Comparison of ENCODE assay signal across 28 cellular contexts in the genomic region with DNA sequence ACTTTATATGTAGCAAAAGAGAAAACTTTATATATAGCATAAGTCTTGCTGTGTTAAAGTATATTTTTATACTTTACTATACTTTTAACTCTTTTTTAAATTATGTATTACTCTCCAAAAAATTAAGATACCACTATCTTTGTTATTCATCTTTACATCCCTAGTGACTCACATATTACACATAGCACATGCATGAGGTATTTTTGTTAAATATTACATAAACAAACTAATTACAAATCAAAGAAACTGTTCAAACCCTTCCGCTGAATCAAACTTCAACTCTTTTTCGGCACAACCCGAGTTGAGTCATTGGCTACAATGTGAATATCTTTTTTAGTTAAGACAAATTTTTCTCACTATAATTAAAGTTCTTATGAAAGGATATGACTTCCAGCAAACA. TPM values are rescaled to one million over a fixed set of nuclear protein-coding genes. Genes with fewer than 3 reads are reported as not detected.
DNase-seq lines count a peak whose midpoint lies in the region; ATAC-seq and TF ChIP-seq lines count a peak whose summit lies in the region.
"Had no signal": no experiment of that assay in that cellular context is flagged by ENCODE, and none has a peak within 500 bp of the region (broad histone marks: within the 10 kb centered on the region; RNA-seq: fewer than 3 reads in every experiment).

No MANE protein-coding gene starts in this region.

- H3K9me3 Mint-ChIP-seq in glutamatergic neuron (ENCODE audit: unreplicated experiment) = no peaks in the 10 kb centered on the region
- H3K9me3 Mint-ChIP-seq: CD8-positive, alpha-beta memory T cell; natural killer cell had no signal

- H4K20me1 ChIP-seq in osteoblast (ENCODE audit: insufficient read depth, low read length) = no peaks in the 10 kb centered on the region

- TF ChIP-seq CTCF in epithelial cell of esophagus (IDR thresholded peaks at IDR 0.05; ENCODE audit: insufficient read depth, low read depth, low read length, missing control alignments) (no peak), osteoblast (IDR thresholded peaks at IDR 0.05; ENCODE audit: extremely low read depth, low read depth, low read length) (no peak), gastrocnemius medialis (IDR thresholded peaks at IDR 0.05 in 4 of 5, conservative IDR thresholded peaks at IDR 0.05 in 1 of 5) (no peak), glutamatergic neuron (IDR thresholded peaks at IDR 0.05; ENCODE audit: partially characterized antibody, unreplicated experiment) (no peak)

- no peak for TF ChIP-seq POLR2A in gastrocnemius medialis (IDR thresholded peaks at IDR 0.05)

- H3K27me3 Mint-ChIP-seq in glutamatergic neuron (ENCODE audit: unreplicated experiment) = no peaks in the 10 kb centered on the region
- H3K27me3 Mint-ChIP-seq: brain; CD8-positive, alpha-beta memory T cell had no signal

- no peaks in the 10 kb centered on the region for H3K4me1 Mint-ChIP-seq in glutamatergic neuron (ENCODE audit: low read depth, unreplicated experiment)
- H3K4me1 Mint-ChIP-seq: brain; CD8-positive, alpha-beta memory T cell; natural killer cell had no signal

- H3K9ac ChIP-seq in adipocyte (ENCODE audit: low read length) = no peak overlapping the region

- no peak overlapping the region for H3K27ac Mint-ChIP-seq in glutamatergic neuron (ENCODE audit: unreplicated experiment)
- H3K27ac Mint-ChIP-seq: natural killer cell had no signal

- H3K36me3 ChIP-seq in adipocyte (ENCODE audit: control insufficient read depth, insufficient read depth, low read length, severe bottlenecking) (peaks cover 60% of the 10 kb centered on the region), osteoblast (ENCODE audit: insufficient read depth, low read length) (peaks cover 21% of the 10 kb centered on the region), gastrocnemius medialis (peaks cover 0 to 50% of the 10 kb centered on the region in 2 donors)

- in situ Hi-C loops in gastrocnemius medialis (cut with MboI; ENCODE audit: low sequenced_read_pairs in 4 of 4) = no loop called here

- H3K36me3 Mint-ChIP-seq in glutamatergic neuron (ENCODE audit: unreplicated experiment) = no peaks in the 10 kb centered on the region

- no peaks in the 10 kb centered on the region for H3K79me2 ChIP-seq in osteoblast (ENCODE audit: insufficient read depth, low read length)
- H3K79me2 ChIP-seq: hepatocyte had no signal

- H3K27me3 ChIP-seq in adipocyte (replicated peaks; ENCODE audit: control insufficient read depth, insufficient read depth, low read length) (no peaks in the 10 kb centered on the region), osteoblast (ENCODE audit: insufficient read depth, low read length) (no peaks in the 10 kb centered on the region), gastrocnemius medialis (no peaks in the 10 kb centered on the region)
- H3K27me3 ChIP-seq: adrenal gland, hepatocyte, tibial artery had no signal

- peak; percentile 80 for DNase-seq in HCEC 1CT
- peak; percentile 29 for DNase-seq in adipocyte (ENCODE audit: low read depth)
- DNase-seq in epithelial cell of esophagus (ENCODE audit: low read depth) = peak; percentile 44
- no peak for DNase-seq in osteoblast (ENCODE audit: insufficient read length, low spot score, missing footprints)
- no peak for DNase-seq in stimulated activated CD4-positive, alpha-beta T cell treated with anti-CD3 and anti-CD28 coated beads, Interleukin-2, amount 100 ng/mL, for 48 hours
- no peak for DNase-seq in gastrocnemius medialis
- no peak for DNase-seq in glutamatergic neuron
- DNase-seq: activated CD4-positive, alpha-beta T cell treated with anti-CD3 and anti-CD28 coated beads, Interleukin-2, amount 50 U/mL, for 4 hours; activated CD4-positive, CD25-positive, alpha-beta regulatory T cell; activated naive CD4-positive, alpha-beta T cell treated with Interleukin-2 at 50 U/mL for 16 hours; adrenal gland; CD8-positive, alpha-beta memory T cell; left cardiac atrium; mucosa of descending colon; natural killer cell; NCI-H1092 treated with DMSO at 0.1 percent for 48 hours; NCI-H1694 treated with DMSO at 0.1 percent for 48 hours; NCI-H82; occipital lobe; RPMI8226; stimulated activated CD4-positive, alpha-beta T cell treated with anti-CD3 and anti-CD28 coated beads, Interleukin-4, amount 100 ng/mL, for 4 hours; tibial artery had no signal

- H3K4me3 ChIP-seq in adipocyte (ENCODE audit: low read length) = no peak overlapping the region
- no peak overlapping the region for H3K4me3 ChIP-seq in epithelial cell of esophagus (ENCODE audit: low read length)
- H3K4me3 ChIP-seq in osteoblast (ENCODE audit: insufficient read depth, low read length) = no peak overlapping the region
- H3K4me3 ChIP-seq in gastrocnemius medialis = no peak overlapping the region
- H3K4me3 ChIP-seq: adrenal gland, GM12878, hepatocyte, lung, mucosa of descending colon, tibial artery had no signal

- H3K4me1 ChIP-seq in adipocyte (ENCODE audit: control insufficient read depth, insufficient read depth, low read length) = no peaks in the 10 kb centered on the region
- peaks cover 11% of the 10 kb centered on the region for H3K4me1 ChIP-seq in osteoblast (ENCODE audit: insufficient read depth, low read length)
- no peaks in the 10 kb centered on the region for H3K4me1 ChIP-seq in gastrocnemius medialis
- H3K4me1 ChIP-seq: tibial artery had no signal

- intact Hi-C loops in gastrocnemius medialis (cut with DNase I; ENCODE audit: low total_unique reads) = no loop called here

- H3K9me3 ChIP-seq in adipocyte (ENCODE audit: control insufficient read depth, low read length) (no peaks in the 10 kb centered on the region), osteoblast (ENCODE audit: low read depth, low read length) (no peaks in the 10 kb centered on the region), gastrocnemius medialis (no peaks in the 10 kb centered on the region)
- H3K9me3 ChIP-seq: adrenal gland, mucosa of descending colon, tibial artery had no signal

- no peak overlapping the region for H2AFZ ChIP-seq in osteoblast (ENCODE audit: low read length)
- H2AFZ ChIP-seq: hepatocyte had no signal

- no peak overlapping the region for H3K4me3 Mint-ChIP-seq in glutamatergic neuron (ENCODE audit: unreplicated experiment)
- H3K4me3 Mint-ChIP-seq: brain; CD8-positive, alpha-beta memory T cell; natural killer cell had no signal

- ATAC-seq in gastrocnemius medialis = no peak
- ATAC-seq: GM12878, HCT116, left cardiac atrium, mucosa of descending colon, natural killer cell had no signal

- H3K27ac ChIP-seq in osteoblast (ENCODE audit: low read depth, low read length) (no peak overlapping the region), gastrocnemius medialis (no peak overlapping the region)
- H3K27ac ChIP-seq: adrenal gland, epithelial cell of prostate, hepatocyte, tibial artery had no signal

- H3K4me2 ChIP-seq in osteoblast (ENCODE audit: insufficient read depth, low read length) = peak overlapping the region; percentile 16
- H3K4me2 ChIP-seq: hepatocyte had no signal

RNA-seq across cellular contexts. Expression of a gene that starts 32.1 kb away (rescaled TPM):
- total RNA-seq in osteoblast (34.7 and 44.8 TPM in 2 replicates), gastrocnemius medialis (10 to 100 TPM; 23.6 to 34.4 (median 27.8) TPM), glutamatergic neuron (ENCODE audit: unreplicated experiment) (24.2 TPM)

RNA-seq across cellular contexts. Expression of a gene that starts 57.8 kb away (rescaled TPM):
- 17.7 and 20.6 TPM in 2 replicates for total RNA-seq in osteoblast
- 1 to 10 TPM; 2.8 to 6.7 (median 3.1) TPM for total RNA-seq in gastrocnemius medialis
- total RNA-seq in glutamatergic neuron (ENCODE audit: unreplicated experiment) = 47.8 TPM

RNA-seq across cellular contexts. Expression of a gene that starts 58.0 kb away (rescaled TPM):
- total RNA-seq in osteoblast (11.5 and 13.8 TPM in 2 replicates), gastrocnemius medialis (10 to 100 TPM; 12.2 to 29.0 (median 21.3) TPM), glutamatergic neuron (ENCODE audit: unreplicated experiment) (32.8 TPM)

Comparison
In these comparisons a context has a peak if more than half of its experiments do, and no peak if none do; other contexts are left out.
1. DNase-seq: peak in HCEC 1CT (single experiment), adipocyte (single experiment) and epithelial cell of esophagus (single experiment); none in osteoblast (single experiment), stimulated activated CD4-positive, alpha-beta T cell treated with anti-CD3 and anti-CD28 coated beads, Interleukin-2, amount 100 ng/mL, for 48 hours (0 of 2), gastrocnemius medialis (0 of 2) and glutamatergic neuron (single experiment).